In genomic region chr22:30648825-30649224, GRCh38 we compare ENCODE assay signal across 8 cellular contexts. TPM values are rescaled to one million over a fixed set of nuclear protein-coding genes. Genes with fewer than 3 reads are reported as not detected.
DNase-seq lines count a peak whose midpoint lies in the region; FAIRE-seq and TF ChIP-seq lines count a peak whose summit lies in the region.
"Had no signal": no experiment of that assay in that cellular context is flagged by ENCODE, and none has a peak within 500 bp of the region (broad histone marks: within the 10 kb centered on the region; RNA-seq: fewer than 3 reads in every experiment).

No MANE protein-coding gene starts in this region.

- TF ChIP-seq RAD21 in H1 (IDR thresholded peaks at IDR 0.05 in 1 of 2, conservative IDR thresholded peaks at IDR 0.05 in 1 of 2; ENCODE audit: low read depth in 2 of 2, low read length in 2 of 2): no peak

- H3K27me3 ChIP-seq in ACC112 (ENCODE audit: insufficient read depth, low read length): no peaks in the 10 kb centered on the region
- no peaks in the 10 kb centered on the region for H3K27me3 ChIP-seq in OCI-LY3 (ENCODE audit: low read depth, low read length)
- no peaks in the 10 kb centered on the region for H3K27me3 ChIP-seq in H1 (replicated peaks in 1 of 4; ENCODE audit: control insufficient read depth in 3 of 4, extremely low read depth in 1 of 4, insufficient read depth in 3 of 4, low read length in 3 of 4)

- H2BK15ac ChIP-seq in H1 (ENCODE audit: low read length): no peak overlapping the region

- DNase-seq in H1 (ENCODE audit: low read depth in 1 of 2, low spot score in 2 of 2): no peak
- no peak for DNase-seq in iPS-NIHi11 (ENCODE audit: low spot score)
- DNase-seq in NAMALWA (ENCODE audit: low spot score): no peak
- no peak for DNase-seq in DMS 273 treated with DMSO at 0.1 percent for 48 hours (lab: John Stamatoyannopoulos, UW)
- DNase-seq: NCI-H510A had no signal

- no peak overlapping the region for H3K23ac ChIP-seq in H1 (ENCODE audit: insufficient read length)

- H3K56ac ChIP-seq in H1 (replicated peaks; ENCODE audit: insufficient read length, low read depth, low read length): no peak overlapping the region

- no peak overlapping the region for H2BK5ac ChIP-seq in H1 (ENCODE audit: low read depth, low read length)

- H3K4ac ChIP-seq in H1 (replicated peaks; ENCODE audit: insufficient read length, low read depth, low read length): no peak overlapping the region

- no peaks in the 10 kb centered on the region for H3K36me3 ChIP-seq in ACC112 (ENCODE audit: insufficient read depth, low read length)
- no peaks in the 10 kb centered on the region for H3K36me3 ChIP-seq in OCI-LY3 (replicated peaks; ENCODE audit: low read depth, low read length)
- no peaks in the 10 kb centered on the region for H3K36me3 ChIP-seq in H1 (ENCODE audit: control insufficient read depth in 2 of 4, insufficient read depth in 4 of 4, low read length in 3 of 4)

- H2BK120ac ChIP-seq in H1 (replicated peaks; ENCODE audit: low read depth, low read length): no peak overlapping the region

- H4K5ac ChIP-seq in H1 (ENCODE audit: insufficient read length, low read depth, low read length): no peak overlapping the region

- TF ChIP-seq EP300 in H1 (IDR thresholded peaks at IDR 0.05; ENCODE audit: borderline replicate concordance in 1 of 2, low read depth in 2 of 2, low read length in 2 of 2): no peak

- no peak for FAIRE-seq in H1 (lab: Jason Lieb, UNC)
- FAIRE-seq: colon had no signal

- H2AFZ ChIP-seq in ACC112 (ENCODE audit: low read length, unreplicated experiment) (no peak overlapping the region), OCI-LY3 (ENCODE audit: low read depth, low read length) (peak overlapping the region; percentile 66; the same call in 1 of the 2 replicates), H1 (ENCODE audit: low read length) (no peak overlapping the region)

- H4K91ac ChIP-seq in H1 (replicated peaks; ENCODE audit: insufficient read length, low read length): no peak overlapping the region

- no peak for TF ChIP-seq POLR2A in H1 (IDR thresholded peaks at IDR 0.05; ENCODE audit: control extremely low read depth in 1 of 2, low read depth in 2 of 2, low read length in 2 of 2)

- POLR2A ChIA-PET in H1 (lab: Charles Lee; ENCODE audit: partially characterized antibody): interaction anchor here (0.7 to 1.0 kb wide), 2 partner anchors 10 to 30 kb away, joined by 3 read pairs; no protein-coding TSS in a partner anchor

- 0 out of 2 replicates have a peak overlapping the region, but pooled peaks have one; percentile 5 for H2BK12ac ChIP-seq in H1 (ENCODE audit: low read depth, low read length)

- H3K27ac ChIP-seq in ACC112 (ENCODE audit: low read depth, low read length): peak overlapping the region; percentile 64
- peak overlapping the region; percentile 43 for H3K27ac ChIP-seq in OCI-LY3 (ENCODE audit: low read length)
- no peak overlapping the region for H3K27ac ChIP-seq in H1 (ENCODE audit: low read depth, low read length)

- 0 out of 2 replicates have a peak overlapping the region, but pooled peaks have one; percentile 61 for H2BK20ac ChIP-seq in H1 (ENCODE audit: low read length)

- no peaks in the 10 kb centered on the region for H3K79me1 ChIP-seq in H1 (ENCODE audit: low read depth, low read length)

- H3K23me2 ChIP-seq in H1 (ENCODE audit: low read depth, low read length): no peaks in the 10 kb centered on the region

- H3K9me3 ChIP-seq in OCI-LY3 (ENCODE audit: insufficient read depth, low read length) (no peaks in the 10 kb centered on the region), H1 (ENCODE audit: insufficient read depth in 2 of 2, low read depth in 1 of 2, low read length in 1 of 2) (no peaks in the 10 kb centered on the region)

- H3K4me3 ChIP-seq in ACC112 (ENCODE audit: low read depth, low read length) (no peak overlapping the region), OCI-LY3 (ENCODE audit: low read length) (no peak overlapping the region), H1 (ENCODE audit: extremely low read depth in 1 of 4, insufficient read depth in 2 of 4, low read depth in 3 of 4, low read length in 4 of 4) (no peak overlapping the region)

- peaks cover 17% of the 10 kb centered on the region for H3K4me1 ChIP-seq in ACC112 (ENCODE audit: control insufficient read depth, insufficient read depth, low read length, unreplicated experiment)
- H3K4me1 ChIP-seq in OCI-LY3 (ENCODE audit: low read length): peaks cover 33% of the 10 kb centered on the region
- peaks cover 0 to 4% (median 0%) of the 10 kb centered on the region in 4 experiments; a peak in 2 of 7 replicates for H3K4me1 ChIP-seq in H1 (replicated peaks in 1 of 4; ENCODE audit: control insufficient read depth in 3 of 4, insufficient read depth in 4 of 4, low read length in 3 of 4)

- H3K4me2 ChIP-seq in OCI-LY3 (ENCODE audit: low read length) (peak overlapping the region; percentile 40), H1 (ENCODE audit: insufficient read depth in 1 of 2, low read depth in 2 of 2, low read length in 2 of 2) (no peak overlapping the region)

- CTCF ChIA-PET in H1 (lab: Charles Lee; ENCODE audit: partially characterized antibody): interaction anchor here (0.9 to 10.5 kb wide), 2 partner anchors 14 to 26 kb away, joined by 3 to 74 read pairs; partner anchors contain the start of gene SLC35E4

- H3K9ac ChIP-seq in OCI-LY3 (ENCODE audit: low read length) (peak overlapping the region; percentile 30; the same call in 1 of the 2 replicates), H1 (replicated peaks in 1 of 4; ENCODE audit: extremely low read depth in 1 of 4, low read depth in 3 of 4, low read length in 3 of 4) (no peak overlapping the region)

- 84% methylated on average over 3 of the region's 3 CpGs; no CpG with 5 or more reads in 1 of the 2 experiments for WGBS in H1 (ENCODE audit: extremely low coverage in 1 of 2, insufficient coverage in 1 of 2, insufficient read length in 1 of 2, insufficient replicate concordance in 2 of 2, low coverage in 1 of 2, low lambda C conversion rate in 2 of 2, missing lambda C conversion rate in 1 of 2), 2 experiments

- no peak overlapping the region for H2AK5ac ChIP-seq in H1 (ENCODE audit: low read depth, low read length)

- H3K18ac ChIP-seq in H1 (ENCODE audit: extremely low read depth, low read length): no peak overlapping the region

- H3K14ac ChIP-seq in H1 (ENCODE audit: insufficient read length): no peak overlapping the region

- no peak for TF ChIP-seq CTCF in OCI-LY3 (IDR thresholded peaks at IDR 0.05; ENCODE audit: low read depth, low read length)
- TF ChIP-seq CTCF in H1 (IDR thresholded peaks at IDR 0.05; ENCODE audit: control extremely low read depth in 1 of 3, insufficient read depth in 1 of 3, low read depth in 1 of 3, low read length in 3 of 3): no peak

- no peaks in the 10 kb centered on the region for H3K79me2 ChIP-seq in ACC112 (ENCODE audit: control insufficient read depth, insufficient read depth, low read length, unreplicated experiment)
- no peaks in the 10 kb centered on the region for H3K79me2 ChIP-seq in OCI-LY3 (ENCODE audit: low read length)
- no peaks in the 10 kb centered on the region for H3K79me2 ChIP-seq in H1 (ENCODE audit: control insufficient read depth in 1 of 2, insufficient read depth in 2 of 2, low read length in 2 of 2)

- H4K20me1 ChIP-seq in OCI-LY3 (ENCODE audit: insufficient read depth, low read length): no peaks in the 10 kb centered on the region
- H4K20me1 ChIP-seq in H1 (replicated peaks in 1 of 2; ENCODE audit: control insufficient read depth in 1 of 2, insufficient read depth in 2 of 2, low read length in 2 of 2): peaks cover 0 to 2% of the 10 kb centered on the region in 2 experiments

- H4K8ac ChIP-seq in H1 (ENCODE audit: extremely low read depth, insufficient read depth, low read length): no peak overlapping the region

RNA-seq across cellular contexts. Expression of gene SLC35E4, which starts 13.2 kb away (rescaled TPM):
- 5.1 TPM in 2 replicates for total RNA-seq in H1 (2021; fragmentation: NEBNext Ultra II Directional; extraction: Animal tissue kit (Norgen Biotek cat#: 25700))
- polyA plus RNA-seq in H1 (2011; rRNA removed): 5.6 and 7.8 TPM in 2 replicates
- 4.9 TPM for polyA plus RNA-seq in H1 (2011; cell fraction: cytosol; rRNA removed)
- 5.3 TPM for polyA plus RNA-seq in H1 (2011; cell fraction: nucleus; rRNA removed)
- polyA plus RNA-seq in H1 (2012, experiment 1 of 2): 3.1 to 5.1 TPM (median 3.9 TPM) in 4 replicates
- 5.2 TPM for polyA plus RNA-seq in H1 (2012, experiment 2 of 2)
- polyA plus RNA-seq in H1 (2013, experiment 1 of 2): 6.0 TPM
- 6.0 TPM for polyA plus RNA-seq in H1 (2013, experiment 2 of 2)
- 2.8 and 3.0 TPM in 2 replicates for polyA minus RNA-seq in H1 (2011; rRNA and poly(A)+ RNA removed)
- 4.3 TPM for polyA minus RNA-seq in H1 (2011; cell fraction: cytosol; rRNA and poly(A)+ RNA removed)
- 5.8 TPM for polyA minus RNA-seq in H1 (2011; cell fraction: nucleus; rRNA and poly(A)+ RNA removed)

RNA-seq across cellular contexts. Expression of gene DUSP18, which starts 18.9 kb away (rescaled TPM):
- total RNA-seq in H1 (2021; fragmentation: NEBNext Ultra II Directional; extraction: Animal tissue kit (Norgen Biotek cat#: 25700)): 2.6 and 3.6 TPM in 2 replicates
- polyA plus RNA-seq in H1 (2011; rRNA removed): 7.3 and 8.3 TPM in 2 replicates
- polyA plus RNA-seq in H1 (2011; cell fraction: cytosol; rRNA removed): 5.8 TPM
- 6.1 TPM for polyA plus RNA-seq in H1 (2011; cell fraction: nucleus; rRNA removed)
- 2.7 to 3.6 TPM (median 3.3 TPM) in 4 replicates for polyA plus RNA-seq in H1 (2012, experiment 1 of 2)
- polyA plus RNA-seq in H1 (2012, experiment 2 of 2): 2.1 TPM
- 1.9 TPM for polyA plus RNA-seq in H1 (2013, experiment 1 of 2)
- 1.8 TPM for polyA plus RNA-seq in H1 (2013, experiment 2 of 2)
- 11.0 and 13.8 TPM in 2 replicates for polyA minus RNA-seq in H1 (2011; rRNA and poly(A)+ RNA removed)
- 5.0 TPM for polyA minus RNA-seq in H1 (2011; cell fraction: cytosol; rRNA and poly(A)+ RNA removed)
- 4.8 TPM for polyA minus RNA-seq in H1 (2011; cell fraction: nucleus; rRNA and poly(A)+ RNA removed)

RNA-seq across cellular contexts. Expression of gene TCN2, which starts 41.9 kb away (rescaled TPM):
- total RNA-seq in H1 (2021; fragmentation: NEBNext Ultra II Directional; extraction: Animal tissue kit (Norgen Biotek cat#: 25700)): 30.0 and 36.2 TPM in 2 replicates
- polyA plus RNA-seq in H1 (2011; rRNA removed): 87.8 and 91.7 TPM in 2 replicates
- polyA plus RNA-seq in H1 (2011; cell fraction: cytosol; rRNA removed): 59.1 TPM
- 77.5 TPM for polyA plus RNA-seq in H1 (2011; cell fraction: nucleus; rRNA removed)
- 38.9 to 58.8 TPM (median 53.7 TPM) in 4 replicates for polyA plus RNA-seq in H1 (2012, experiment 1 of 2)
- polyA plus RNA-seq in H1 (2012, experiment 2 of 2): 67.8 TPM
- 56.8 TPM for polyA plus RNA-seq in H1 (2013, experiment 1 of 2)
- polyA plus RNA-seq in H1 (2013, experiment 2 of 2): 56.9 TPM
- 73.8 and 106 TPM in 2 replicates for polyA minus RNA-seq in H1 (2011; rRNA and poly(A)+ RNA removed)
- 33.8 TPM for polyA minus RNA-seq in H1 (2011; cell fraction: cytosol; rRNA and poly(A)+ RNA removed)
- polyA minus RNA-seq in H1 (2011; cell fraction: nucleus; rRNA and poly(A)+ RNA removed): 46.5 TPM

RNA-seq across cellular contexts. Expression of gene OSBP2, which starts 45.8 kb away (rescaled TPM):
- total RNA-seq in H1 (2021; fragmentation: NEBNext Ultra II Directional; extraction: Animal tissue kit (Norgen Biotek cat#: 25700)): 3.4 and 3.7 TPM in 2 replicates
- 3.4 and 4.5 TPM in 2 replicates for polyA plus RNA-seq in H1 (2011; rRNA removed)
- 2.9 TPM for polyA plus RNA-seq in H1 (2011; cell fraction: cytosol; rRNA removed)
- 4.9 TPM for polyA plus RNA-seq in H1 (2011; cell fraction: nucleus; rRNA removed)
- 4.0 to 5.0 TPM (median 4.2 TPM) in 4 replicates for polyA plus RNA-seq in H1 (2012, experiment 1 of 2)
- 2.5 TPM for polyA plus RNA-seq in H1 (2012, experiment 2 of 2)
- 3.6 TPM for polyA plus RNA-seq in H1 (2013, experiment 1 of 2)
- polyA plus RNA-seq in H1 (2013, experiment 2 of 2): 3.8 TPM
- 5.3 and 5.8 TPM in 2 replicates for polyA minus RNA-seq in H1 (2011; rRNA and poly(A)+ RNA removed)
- polyA minus RNA-seq in H1 (2011; cell fraction: cytosol; rRNA and poly(A)+ RNA removed): 8.0 TPM
- 8.9 TPM for polyA minus RNA-seq in H1 (2011; cell fraction: nucleus; rRNA and poly(A)+ RNA removed)

RNA-seq across cellular contexts. Expression of gene PES1, which starts 57.1 kb away (rescaled TPM):
- total RNA-seq in H1 (2021; fragmentation: NEBNext Ultra II Directional; extraction: Animal tissue kit (Norgen Biotek cat#: 25700)): 121 and 133 TPM in 2 replicates
- polyA plus RNA-seq in H1 (2011; rRNA removed): 191 and 247 TPM in 2 replicates
- polyA plus RNA-seq in H1 (2011; cell fraction: cytosol; rRNA removed): 147 TPM
- polyA plus RNA-seq in H1 (2011; cell fraction: nucleus; rRNA removed): 202 TPM
- 90.7 to 127 TPM (median 115 TPM) in 4 replicates for polyA plus RNA-seq in H1 (2012, experiment 1 of 2)
- polyA plus RNA-seq in H1 (2012, experiment 2 of 2): 136 TPM
- polyA plus RNA-seq in H1 (2013, experiment 1 of 2): 73.6 TPM
- 74.6 TPM for polyA plus RNA-seq in H1 (2013, experiment 2 of 2)
- polyA minus RNA-seq in H1 (2011; rRNA and poly(A)+ RNA removed): 186 and 236 TPM in 2 replicates
- 73.2 TPM for polyA minus RNA-seq in H1 (2011; cell fraction: cytosol; rRNA and poly(A)+ RNA removed)
- polyA minus RNA-seq in H1 (2011; cell fraction: nucleus; rRNA and poly(A)+ RNA removed): 84.9 TPM
